Comparison of ENCODE assay signal across 18 cellular contexts in genomic region chr2:33496150-33496549, GRCh38. TPM values are rescaled to one million over a fixed set of nuclear protein-coding genes. Genes with fewer than 3 reads are reported as not detected.
DNase-seq lines count a peak whose midpoint lies in the region; ATAC-seq lines count a peak whose summit lies in the region.
"Had no signal": no experiment of that assay in that cellular context is flagged by ENCODE, and none has a peak within 500 bp of the region (broad histone marks: within the 10 kb centered on the region; RNA-seq: fewer than 3 reads in every experiment).

No MANE protein-coding gene starts in this region.

- H3K27ac ChIP-seq in BLaER1 treated with 17β-estradiol and CSF1 and Interleukin-3, amounts not matched to agents 10 nM and 100 nM: peak overlapping the region in 8 of 11 experiments; percentile 14 to 76 (median 56); a peak in 11 of 22 replicates
- H3K27ac ChIP-seq: left ventricle myocardium inferior had no signal

- no peaks in the 10 kb centered on the region for H3K27me3 ChIP-seq in BLaER1 treated with 17β-estradiol and CSF1 and Interleukin-3, amounts not matched to agents 10 nM and 100 nM
- H3K27me3 ChIP-seq: transverse colon had no signal

- H3K9ac ChIP-seq in BLaER1 treated with 17β-estradiol and CSF1 and Interleukin-3, amounts not matched to agents 10 nM and 100 nM: no peak overlapping the region

- peaks cover 0 to 77% (median 34%) of the 10 kb centered on the region in 10 experiments; a peak in 11 of 20 replicates for H3K4me1 ChIP-seq in BLaER1 treated with 17β-estradiol and CSF1 and Interleukin-3, amounts not matched to agents 10 nM and 100 nM
- H3K4me1 ChIP-seq: transverse colon had no signal

- peak overlapping the region; percentile 90 for H3K27ac Mint-ChIP-seq in memory B cell
- H3K27ac Mint-ChIP-seq in activated naive CD4-positive, alpha-beta T cell treated with anti-CD3 and anti-CD28 coated beads, Interleukin-2, amount 50 U/mL, for 72 hours: no peak overlapping the region
- H3K27ac Mint-ChIP-seq: activated naive CD8-positive, alpha-beta T cell treated with anti-CD3 and anti-CD28 coated beads, Interleukin-2, amount 50 U/mL, for 24 hours; CD4-positive, alpha-beta T cell had no signal

- H3K27me3 Mint-ChIP-seq in memory B cell: no peaks in the 10 kb centered on the region
- H3K27me3 Mint-ChIP-seq: CD4-positive, alpha-beta T cell had no signal

- peak; percentile 29 for DNase-seq in HS-27A (ENCODE audit: low read depth)
- DNase-seq in astrocyte of the hippocampus (ENCODE audit: low read depth, low spot score): peak; percentile 22
- no peak for DNase-seq in memory B cell (ENCODE audit: low spot score in 2 of 2)
- DNase-seq in cortex of kidney (lab: John Stamatoyannopoulos, UW): no peak
- DNase-seq in activated CD8-positive, alpha-beta memory T cell treated with anti-CD3 and anti-CD28 coated beads for 24 hours: no peak
- DNase-seq in activated naive CD4-positive, alpha-beta T cell treated with anti-CD3 and anti-CD28 coated beads, Interleukin-2, amount 50 U/mL, for 72 hours (ENCODE audit: low spot score in 2 of 2): no peak
- DNase-seq: activated CD4-positive, CD25-positive, alpha-beta regulatory T cell treated with anti-CD3 and anti-CD28 coated beads, Interleukin-2, amount 50 U/mL, for 72 hours; activated naive CD8-positive, alpha-beta T cell treated with anti-CD3 and anti-CD28 coated beads, Interleukin-2, amount 50 U/mL, for 24 hours; activated T-cell treated with anti-CD3 and anti-CD28 coated beads for 4 hours; CD4-positive, alpha-beta T cell; left ventricle myocardium inferior; NCI-H146; PC-3; transverse colon had no signal

- peaks cover 2% of the 10 kb centered on the region for H3K9me3 Mint-ChIP-seq in memory B cell
- peaks cover 0 to 8% of the 10 kb centered on the region in 2 donors for H3K9me3 Mint-ChIP-seq in activated naive CD4-positive, alpha-beta T cell treated with anti-CD3 and anti-CD28 coated beads, Interleukin-2, amount 50 U/mL, for 72 hours
- H3K9me3 Mint-ChIP-seq: activated naive CD8-positive, alpha-beta T cell treated with anti-CD3 and anti-CD28 coated beads, Interleukin-2, amount 50 U/mL, for 24 hours; CD4-positive, alpha-beta T cell had no signal

- H3K4me3 ChIP-seq in BLaER1 treated with 17β-estradiol and CSF1 and Interleukin-3, amounts not matched to agents 10 nM and 100 nM: no peak overlapping the region
- H3K4me3 ChIP-seq: left ventricle myocardium inferior, transverse colon had no signal

- peaks cover 59% of the 10 kb centered on the region for H3K4me1 Mint-ChIP-seq in memory B cell

- no peak for ATAC-seq in memory B cell (ENCODE audit: low read depth)
- ATAC-seq in activated CD4-positive, CD25-positive, alpha-beta regulatory T cell treated with anti-CD3 and anti-CD28 coated beads, Interleukin-2, amount 50 U/mL, for 24 hours: no peak
- no peak for ATAC-seq in activated naive CD4-positive, alpha-beta T cell treated with anti-CD3 and anti-CD28 coated beads, Interleukin-2, amount 50 U/mL, for 72 hours
- ATAC-seq: activated naive CD8-positive, alpha-beta T cell treated with anti-CD3 and anti-CD28 coated beads, Interleukin-2, amount 50 U/mL, for 24 hours; esophagus mucosa; PC-3 had no signal

- H3K9me3 ChIP-seq in BLaER1 treated with 17β-estradiol and CSF1 and Interleukin-3, amounts not matched to agents 10 nM and 100 nM (replicated peaks in 1 of 11): peaks cover 0 to 13% (median 0%) of the 10 kb centered on the region in 11 experiments; a peak in 5 of 22 replicates
- H3K9me3 ChIP-seq: left ventricle myocardium inferior, transverse colon had no signal

- peaks cover 12% of the 10 kb centered on the region for H3K36me3 Mint-ChIP-seq in memory B cell
- no peaks in the 10 kb centered on the region for H3K36me3 Mint-ChIP-seq in activated naive CD4-positive, alpha-beta T cell treated with anti-CD3 and anti-CD28 coated beads, Interleukin-2, amount 50 U/mL, for 72 hours

- no peaks in the 10 kb centered on the region for H3K36me3 ChIP-seq in BLaER1 treated with 17β-estradiol and CSF1 and Interleukin-3, amounts not matched to agents 10 nM and 100 nM
- H3K36me3 ChIP-seq: left ventricle myocardium inferior, transverse colon had no signal

- peak overlapping the region; percentile 44 for H3K4me3 Mint-ChIP-seq in memory B cell
- H3K4me3 Mint-ChIP-seq: activated naive CD8-positive, alpha-beta T cell treated with anti-CD3 and anti-CD28 coated beads, Interleukin-2, amount 50 U/mL, for 24 hours; CD4-positive, alpha-beta T cell had no signal

- H4K20me1 ChIP-seq in BLaER1 treated with 17β-estradiol and CSF1 and Interleukin-3, amounts not matched to agents 10 nM and 100 nM: no peaks in the 10 kb centered on the region

- peak overlapping the region in 7 of 11 experiments; percentile 35 to 68 (median 50); a peak in 10 of 22 replicates for H3K4me2 ChIP-seq in BLaER1 treated with 17β-estradiol and CSF1 and Interleukin-3, amounts not matched to agents 10 nM and 100 nM

RNA-seq across cellular contexts. Expression of gene RASGRP3, which starts 19.7 kb away (rescaled TPM):
- total RNA-seq in activated naive CD4-positive, alpha-beta T cell treated with anti-CD3 and anti-CD28 coated beads, Interleukin-2, amount 50 U/mL, for 72 hours: 1 to 10 TPM; 2.5 to 2.8 TPM
- total RNA-seq: NCI-H460 had no signal

Comparison
In these comparisons a context has a peak if more than half of its experiments do, and no peak if none do; other contexts are left out.
1. DNase-seq: peak in HS-27A (single experiment) and astrocyte of the hippocampus (single experiment); none in memory B cell (0 of 2), cortex of kidney (single experiment), activated CD8-positive, alpha-beta memory T cell treated with anti-CD3 and anti-CD28 coated beads for 24 hours (single experiment) and activated naive CD4-positive, alpha-beta T cell treated with anti-CD3 and anti-CD28 coated beads, Interleukin-2, amount 50 U/mL, for 72 hours (0 of 2).